24 cellular contexts compared by ENCODE assay signal in genomic region chr12:54044425-54045093, GRCh38. TPM values are rescaled to one million over a fixed set of nuclear protein-coding genes. Genes with fewer than 3 reads are reported as not detected.
DNase-seq lines count a peak whose midpoint lies in the region; ATAC-seq and TF ChIP-seq lines count a peak whose summit lies in the region.
"Had no signal": no experiment of that assay in that cellular context is flagged by ENCODE, and none has a peak within 500 bp of the region (broad histone marks: within the 10 kb centered on the region; RNA-seq: fewer than 3 reads in every experiment).

No MANE protein-coding gene starts in this region.

- H3K4me3 Mint-ChIP-seq in T-helper 1 cell treated with Interleukin-12 subunit alpha and Interleukin-12 subunit beta and Interleukin-4 antibody, amounts not matched to agents 30 μg/mL and 1 μg/mL, for 36 hours, result no peak overlapping the region
- peak overlapping the region; percentile 92 for H3K4me3 Mint-ChIP-seq in type B pancreatic cell
- H3K4me3 Mint-ChIP-seq: activated B cell treated with CpG ODN at 0.5 μM for 24 hours; activated naive CD8-positive, alpha-beta T cell; IgD-negative memory B cell had no signal

- peak overlapping the region; percentile 31 for H3K27ac Mint-ChIP-seq in T-helper 1 cell treated with Interleukin-12 subunit alpha and Interleukin-12 subunit beta and Interleukin-4 antibody, amounts not matched to agents 30 μg/mL and 1 μg/mL, for 36 hours
- peak overlapping the region; percentile 81 for H3K27ac Mint-ChIP-seq in type B pancreatic cell
- H3K27ac Mint-ChIP-seq: activated B cell treated with CpG ODN at 0.5 μM for 24 hours; activated naive CD8-positive, alpha-beta T cell; IgD-negative memory B cell had no signal

- H3K36me3 ChIP-seq in heart right ventricle (no peaks in the 10 kb centered on the region), ascending aorta (no peaks in the 10 kb centered on the region)
- H3K36me3 ChIP-seq: gastrocnemius medialis had no signal

- H3K9me3 ChIP-seq in heart right ventricle (no peaks in the 10 kb centered on the region), ascending aorta (no peaks in the 10 kb centered on the region)
- H3K9me3 ChIP-seq: gastrocnemius medialis had no signal

- ATAC-seq in heart right ventricle, result no peak
- ATAC-seq: gastrocnemius medialis had no signal

- H3K27me3 ChIP-seq in heart right ventricle, result peaks cover 25 to 99% (median 97%) of the 10 kb centered on the region in 7 donors
- H3K27me3 ChIP-seq in ascending aorta, result no peaks in the 10 kb centered on the region
- H3K27me3 ChIP-seq: gastrocnemius medialis had no signal

- 20 to 22% methylated on average over 5 of the region's 5 CpGs for WGBS in heart right ventricle, 2 donors

- intact Hi-C loops in heart right ventricle (cut with DNase I) (no loop called here), ascending aorta (cut with DNase I) (no loop called here)

- H3K27ac ChIP-seq in heart right ventricle, result no peak overlapping the region
- no peak overlapping the region for H3K27ac ChIP-seq in ascending aorta
- H3K27ac ChIP-seq: gastrocnemius medialis had no signal

- H3K4me1 Mint-ChIP-seq in T-helper 1 cell treated with Interleukin-12 subunit alpha and Interleukin-12 subunit beta and Interleukin-4 antibody, amounts not matched to agents 30 μg/mL and 1 μg/mL, for 36 hours (ENCODE audit: low read depth), result peaks cover 10% of the 10 kb centered on the region
- H3K4me1 Mint-ChIP-seq in type B pancreatic cell (ENCODE audit: unreplicated experiment), result peaks cover 75% of the 10 kb centered on the region

- TF ChIP-seq CTCF in type B pancreatic cell (conservative IDR thresholded peaks at IDR 0.05) (no peak), heart right ventricle (IDR thresholded peaks at IDR 0.05) (no peak), ascending aorta (IDR thresholded peaks at IDR 0.05) (no peak)

- DNase-seq in T-helper 1 cell (no peak), islet precursor cell (peak; percentile 75), type B pancreatic cell (ENCODE audit: extremely low spot score, unreplicated experiment) (no peak), heart right ventricle (no peak), ascending aorta (ENCODE audit: low spot score in 2 of 2) (no peak)
- DNase-seq: 8988T; activated B cell treated with CpG ODN at 0.5 μM for 24 hours; activated CD4-positive, alpha-beta T cell treated with anti-CD3 and anti-CD28 coated beads, Interleukin-2, amount 50 U/mL, for 1 hour; activated effector memory CD4-positive, alpha-beta T cell treated with anti-CD3 and anti-CD28 coated beads, Interleukin-2, amount 50 U/mL, for 16 hours; activated T-cell treated with anti-CD3 and anti-CD28 coated beads, Interleukin-2, amount 50 U/mL, for 1 hour; aorta; C1 segment of cervical spinal cord; gastrocnemius medialis; NCI-H146; NCI-H226; SIG-M5; stimulated activated naive CD4-positive, alpha-beta T cell had no signal

- H3K4me3 ChIP-seq in heart right ventricle, result no peak overlapping the region
- no peak overlapping the region for H3K4me3 ChIP-seq in ascending aorta
- H3K4me3 ChIP-seq: gastrocnemius medialis, smooth muscle cell had no signal

- H3K9me3 Mint-ChIP-seq in T-helper 1 cell treated with Interleukin-12 subunit alpha and Interleukin-12 subunit beta and Interleukin-4 antibody, amounts not matched to agents 30 μg/mL and 1 μg/mL, for 36 hours, result no peaks in the 10 kb centered on the region
- no peaks in the 10 kb centered on the region for H3K9me3 Mint-ChIP-seq in type B pancreatic cell
- H3K9me3 Mint-ChIP-seq: activated B cell treated with CpG ODN at 0.5 μM for 24 hours, IgD-negative memory B cell had no signal

- H3K27me3 Mint-ChIP-seq in T-helper 1 cell treated with Interleukin-12 subunit alpha and Interleukin-12 subunit beta and Interleukin-4 antibody, amounts not matched to agents 30 μg/mL and 1 μg/mL, for 36 hours (ENCODE audit: low read depth), result peaks cover 93% of the 10 kb centered on the region
- peaks cover 59% of the 10 kb centered on the region for H3K27me3 Mint-ChIP-seq in type B pancreatic cell

- H3K4me1 ChIP-seq in heart right ventricle (peaks cover 0 to 12% (median 7%) of the 10 kb centered on the region in 9 donors), ascending aorta (no peaks in the 10 kb centered on the region)

- no peaks in the 10 kb centered on the region for H3K36me3 Mint-ChIP-seq in T-helper 1 cell treated with Interleukin-12 subunit alpha and Interleukin-12 subunit beta and Interleukin-4 antibody, amounts not matched to agents 30 μg/mL and 1 μg/mL, for 36 hours (ENCODE audit: low read depth)
- H3K36me3 Mint-ChIP-seq in type B pancreatic cell, result no peaks in the 10 kb centered on the region
- H3K36me3 Mint-ChIP-seq: activated naive CD8-positive, alpha-beta T cell had no signal

RNA-seq across cellular contexts. Expression of gene HOXC4, which starts 9.1 kb away (rescaled TPM):
- 6.7 and 47.9 TPM in 2 replicates for total RNA-seq in type B pancreatic cell (ENCODE audit: low replicate concordance)
- under 1 TPM in 3 of 10 donors, not detected in 7; 0.21 to 0.22 (median 0.21) TPM for total RNA-seq in heart right ventricle
- under 1 TPM in 1 of 2 donors, not detected in 1; 0.03 TPM for polyA plus RNA-seq in heart right ventricle
- total RNA-seq in ascending aorta, result 0.32 TPM
- total RNA-seq: lung microvascular endothelial cell had no signal

RNA-seq across cellular contexts. Expression of gene HOXC5, which starts 11.7 kb away (rescaled TPM):
- total RNA-seq in type B pancreatic cell (ENCODE audit: low replicate concordance), result 1.9 and 56.9 TPM in 2 replicates
- total RNA-seq in heart right ventricle, result not detected
- polyA plus RNA-seq in heart right ventricle, result under 1 TPM in 1 of 2 donors, not detected in 1; 0.01 TPM
- not detected for total RNA-seq in ascending aorta
- total RNA-seq: activated B cell treated with CpG ODN at 0.5 μM for 24 hours, G401, lung microvascular endothelial cell had no signal
- polyA plus RNA-seq: aorta, IgD-negative memory B cell had no signal

RNA-seq across cellular contexts. Expression of gene HOXC6, which starts 16.3 kb away (rescaled TPM):
- 4.8 and 23.0 TPM in 2 replicates for total RNA-seq in type B pancreatic cell (ENCODE audit: low replicate concordance)
- total RNA-seq in heart right ventricle, result under 1 TPM in 4 of 10 donors, not detected in 6; 0.13 to 0.36 (median 0.18) TPM
- polyA plus RNA-seq in heart right ventricle, result under 1 TPM; 0.03 to 0.29 TPM
- total RNA-seq in ascending aorta, result 7.6 TPM
- total RNA-seq: activated B cell treated with CpG ODN at 0.5 μM for 24 hours, lung microvascular endothelial cell had no signal
- polyA plus RNA-seq: IgD-negative memory B cell had no signal

RNA-seq across cellular contexts. Expression of gene HOXC8, which starts 35.8 kb away (rescaled TPM):
- total RNA-seq in type B pancreatic cell (ENCODE audit: low replicate concordance), result 0.77 and 1.5 TPM in 2 replicates
- total RNA-seq in heart right ventricle, result not detected
- polyA plus RNA-seq in heart right ventricle, result not detected
- 8.9 TPM for total RNA-seq in ascending aorta
- total RNA-seq: activated B cell treated with CpG ODN at 0.5 μM for 24 hours, fibroblast of lung, lung microvascular endothelial cell had no signal
- polyA plus RNA-seq: IgD-negative memory B cell had no signal

RNA-seq across cellular contexts. Expression of gene HOXC9, which starts 44.6 kb away (rescaled TPM):
- 0.27 and 0.36 TPM in 2 replicates for total RNA-seq in type B pancreatic cell (ENCODE audit: low replicate concordance)
- not detected for total RNA-seq in heart right ventricle
- polyA plus RNA-seq in heart right ventricle, result not detected
- 1.2 TPM for total RNA-seq in ascending aorta
- total RNA-seq: activated B cell treated with CpG ODN at 0.5 μM for 24 hours, fibroblast of lung, lung microvascular endothelial cell had no signal
- polyA plus RNA-seq: IgD-negative memory B cell had no signal
